Comparison of ENCODE assay signal across 14 cellular contexts in the genomic region with DNA sequence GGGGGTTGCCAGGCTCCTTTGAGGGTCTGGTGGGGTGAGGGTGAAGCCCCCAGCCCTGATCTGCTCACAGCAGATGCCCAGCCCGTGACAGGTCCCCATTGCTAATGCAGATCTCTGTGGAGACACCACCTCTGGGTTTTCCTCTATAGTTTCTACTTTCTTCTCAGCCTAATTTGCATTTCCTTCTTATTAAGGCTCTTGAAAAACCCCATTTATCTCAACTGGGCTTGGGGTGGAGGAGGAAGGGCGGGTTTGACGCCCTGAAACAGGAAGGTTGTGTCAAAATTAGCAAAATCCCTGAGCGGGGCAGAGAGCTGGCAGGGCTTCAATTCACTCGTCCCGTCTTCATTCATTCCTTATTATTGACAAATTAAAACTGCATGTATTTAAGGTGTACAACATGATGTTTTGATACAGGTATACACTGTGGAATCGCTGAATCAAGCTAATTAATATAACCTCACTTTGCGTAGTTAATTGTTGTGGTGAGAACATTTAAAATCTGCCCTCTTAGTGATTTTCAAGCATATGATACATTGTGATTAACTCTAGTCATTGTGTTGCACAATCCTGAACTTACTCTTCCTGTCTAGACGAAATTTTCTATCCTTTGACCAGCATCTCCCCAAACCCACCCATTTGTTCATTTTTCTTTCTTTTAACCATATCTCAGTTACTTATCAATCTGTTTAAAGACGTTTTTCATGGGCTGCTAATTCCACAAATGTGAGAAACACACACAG. TPM values are rescaled to one million over a fixed set of nuclear protein-coding genes. Genes with fewer than 3 reads are reported as not detected.
DNase-seq lines count a peak whose midpoint lies in the region; ATAC-seq and TF ChIP-seq lines count a peak whose summit lies in the region.
"Not testable (repeated sequence)": the region's sequence is repeated elsewhere in the genome, so short reads cannot be mapped to it uniquely, and the experiment has no call there.
"Had no signal": no experiment of that assay in that cellular context is flagged by ENCODE, and none has a peak within 500 bp of the region (broad histone marks: within the 10 kb centered on the region; RNA-seq: fewer than 3 reads in every experiment).

No MANE protein-coding gene starts in this region.

- H2AFZ ChIP-seq in OCI-LY7 (ENCODE audit: low read length) = not testable (repeated sequence)

- H3K9me3 Mint-ChIP-seq in CD14-positive monocyte; IgD-negative memory B cell; activated T-helper 2 cell treated with anti-CD3 and anti-CD28 coated beads, Interferon-gamma antibody, Interleukin-2, Interleukin-4, amounts not matched to agents 10 μg/mL and 5 μg/mL and 100 μg/mL, durations not matched to agents 14 hours and 24 hours and 36 hours; dendritic cell treated with granulocyte-macrophage colony-stimulating factor and Interleukin-4, amounts not matched to agents 40 ng/mL and 50 ng/mL, for 4 days; naive thymus-derived CD4-positive, alpha-beta T cell: not testable (repeated sequence)

- H3K27ac Mint-ChIP-seq in CD14-positive monocyte = peak overlapping the region; percentile 89 to 99 (median 97)
- H3K27ac Mint-ChIP-seq in IgD-negative memory B cell = peak overlapping the region; percentile 75 to 92 (median 89)
- H3K27ac Mint-ChIP-seq in activated T-helper 2 cell treated with anti-CD3 and anti-CD28 coated beads, Interferon-gamma antibody, Interleukin-2, Interleukin-4, amounts not matched to agents 10 μg/mL and 5 μg/mL and 100 μg/mL, durations not matched to agents 14 hours and 24 hours and 36 hours = peak overlapping the region; percentile 55
- H3K27ac Mint-ChIP-seq in dendritic cell treated with granulocyte-macrophage colony-stimulating factor and Interleukin-4, amounts not matched to agents 40 ng/mL and 50 ng/mL, for 4 days = peak overlapping the region; percentile 97
- H3K27ac Mint-ChIP-seq in naive thymus-derived CD4-positive, alpha-beta T cell = peak overlapping the region; percentile 85 to 97 (median 92)

- POLR2A ChIA-PET in OCI-LY7 (lab: Charles Lee) = interaction anchor here (0.6 kb wide), 1 partner anchor 17 kb away, joined by 3 read pairs; no protein-coding TSS in a partner anchor
- POLR2A ChIA-PET in naive thymus-derived CD4-positive, alpha-beta T cell (lab: Charles Lee) = interaction anchor here (0.8 to 4.0 kb wide), 4 partner anchors 11 to 102 kb away, joined by 3 to 27 read pairs (median 6); partner anchors contain the start of gene LENG9

- H3K79me2 ChIP-seq in OCI-LY7 (ENCODE audit: insufficient read depth, low read depth, low read length) = not testable (repeated sequence)

- not testable (repeated sequence) for H3K27ac ChIP-seq in OCI-LY7 (ENCODE audit: low read depth, low read length, poor library complexity, severe bottlenecking); thoracic aorta
- H3K27ac ChIP-seq in naive thymus-derived CD4-positive, alpha-beta T cell (ENCODE audit: low read depth, low read length) = peak overlapping the region; percentile 41

- H3K27me3 Mint-ChIP-seq in CD14-positive monocyte (ENCODE audit: low read depth in 3 of 3); IgD-negative memory B cell; activated T-helper 2 cell treated with anti-CD3 and anti-CD28 coated beads, Interferon-gamma antibody, Interleukin-2, Interleukin-4, amounts not matched to agents 10 μg/mL and 5 μg/mL and 100 μg/mL, durations not matched to agents 14 hours and 24 hours and 36 hours (ENCODE audit: low read depth); dendritic cell treated with granulocyte-macrophage colony-stimulating factor and Interleukin-4, amounts not matched to agents 40 ng/mL and 50 ng/mL, for 4 days: not testable (repeated sequence)
- H3K27me3 Mint-ChIP-seq in naive thymus-derived CD4-positive, alpha-beta T cell = peaks cover 0 to 12% (median 0%) of the 10 kb centered on the region in 5 donors

- H3K9me2 ChIP-seq in OCI-LY7 (ENCODE audit: insufficient read depth, low read length) = not testable (repeated sequence)

- H3K36me3 ChIP-seq in OCI-LY7 (ENCODE audit: insufficient read depth, low read length); thoracic aorta: not testable (repeated sequence)
- peaks cover 0 to 14% (median 5%) of the 10 kb centered on the region in 3 experiments for H3K36me3 ChIP-seq in naive thymus-derived CD4-positive, alpha-beta T cell (ENCODE audit: control insufficient read depth in 2 of 3, insufficient read depth in 3 of 3, low read length in 3 of 3)

- H3K4me1 Mint-ChIP-seq in CD14-positive monocyte (peaks cover 60% of the 10 kb centered on the region), IgD-negative memory B cell (peaks cover 23 to 35% (median 24%) of the 10 kb centered on the region in 3 donors)
- H3K4me1 Mint-ChIP-seq in activated T-helper 2 cell treated with anti-CD3 and anti-CD28 coated beads, Interferon-gamma antibody, Interleukin-2, Interleukin-4, amounts not matched to agents 10 μg/mL and 5 μg/mL and 100 μg/mL, durations not matched to agents 14 hours and 24 hours and 36 hours (ENCODE audit: low read depth) = peaks cover 44% of the 10 kb centered on the region
- H3K4me1 Mint-ChIP-seq in dendritic cell treated with granulocyte-macrophage colony-stimulating factor and Interleukin-4, amounts not matched to agents 40 ng/mL and 50 ng/mL, for 4 days (ENCODE audit: low read depth) = peaks cover 63% of the 10 kb centered on the region
- H3K4me1 Mint-ChIP-seq in naive thymus-derived CD4-positive, alpha-beta T cell = peaks cover 27 to 66% (median 50%) of the 10 kb centered on the region in 7 donors

- not testable (repeated sequence) for H3K27me3 ChIP-seq in naive thymus-derived CD4-positive, alpha-beta T cell (ENCODE audit: control insufficient read depth in 2 of 2, insufficient read depth in 2 of 2, low read length in 2 of 2); thoracic aorta (replicated peaks; ENCODE audit: insufficient read depth)

- peaks cover 32 to 41% of the 10 kb centered on the region in 2 donors for H3K36me3 Mint-ChIP-seq in CD14-positive monocyte
- H3K36me3 Mint-ChIP-seq in IgD-negative memory B cell = not testable (repeated sequence)
- H3K36me3 Mint-ChIP-seq in activated T-helper 2 cell treated with anti-CD3 and anti-CD28 coated beads, Interferon-gamma antibody, Interleukin-2, Interleukin-4, amounts not matched to agents 10 μg/mL and 5 μg/mL and 100 μg/mL, durations not matched to agents 14 hours and 24 hours and 36 hours (ENCODE audit: low read depth) = peaks cover 26% of the 10 kb centered on the region
- H3K36me3 Mint-ChIP-seq in dendritic cell treated with granulocyte-macrophage colony-stimulating factor and Interleukin-4, amounts not matched to agents 40 ng/mL and 50 ng/mL, for 4 days (ENCODE audit: low read depth) = peaks cover 67% of the 10 kb centered on the region
- H3K36me3 Mint-ChIP-seq in naive thymus-derived CD4-positive, alpha-beta T cell = peaks cover 3 to 38% (median 15%) of the 10 kb centered on the region in 5 donors

- not testable (repeated sequence) for TF ChIP-seq CTCF in CD14-positive monocyte (IDR thresholded peaks at IDR 0.05); OCI-LY7 (conservative IDR thresholded peaks at IDR 0.05; ENCODE audit: low read length); thoracic aorta (IDR thresholded peaks at IDR 0.05)

- H4K20me1 ChIP-seq in OCI-LY7 (ENCODE audit: insufficient read depth, low read length) = not testable (repeated sequence)

- not testable (repeated sequence) for BruUV-seq in OCI-LY7 (replicated peaks; lab: Mats Ljungman, UMichigan)

- intact Hi-C loops in CD14-positive monocyte (cut with micrococcal nuclease) = loop anchor here in 1 of 2 donors (2.0 kb wide), 1 partner anchor 15 kb away; no protein-coding TSS in a partner anchor
- intact Hi-C loops in OCI-LY7 (cut with micrococcal nuclease; ENCODE audit: unreplicated experiment); activated T-helper 2 cell treated with anti-CD3 and anti-CD28 coated beads, Interferon-gamma antibody, Interleukin-2, Interleukin-4, amounts not matched to agents 10 μg/mL and 5 μg/mL and 100 μg/mL, durations not matched to agents 14 hours and 24 hours and 36 hours (cut with micrococcal nuclease); dendritic cell treated with granulocyte-macrophage colony-stimulating factor and Interleukin-4, amounts not matched to agents 40 ng/mL and 50 ng/mL, for 4 days (cut with micrococcal nuclease): not testable (repeated sequence)
- intact Hi-C loops in naive thymus-derived CD4-positive, alpha-beta T cell (cut with micrococcal nuclease) = loop anchor here (2.0 to 5.0 kb wide), 2 partner anchors 27 to 145 kb away; no protein-coding TSS in a partner anchor

- H3K4me1 ChIP-seq in OCI-LY7 (ENCODE audit: insufficient read depth, low read length, poor library complexity, severe bottlenecking) = peaks cover 40% of the 10 kb centered on the region
- H3K4me1 ChIP-seq in naive thymus-derived CD4-positive, alpha-beta T cell (ENCODE audit: control insufficient read depth in 2 of 2, insufficient read depth in 2 of 2, low read length in 2 of 2) = peaks cover 36 to 44% of the 10 kb centered on the region in 2 donors
- not testable (repeated sequence) for H3K4me1 ChIP-seq in thoracic aorta (ENCODE audit: control insufficient read depth in 1 of 2, low read depth in 2 of 2)

- peak overlapping the region; percentile 59 for H3K4me2 ChIP-seq in OCI-LY7 (ENCODE audit: low read length)

- ATAC-seq in activated CD4-positive, CD25-positive, alpha-beta regulatory T cell treated with anti-CD3 and anti-CD28 coated beads, Interleukin-2, amount 50 U/mL, for 24 hours = peak; percentile 73 to 74
- peak; percentile 51 for ATAC-seq in naive thymus-derived CD4-positive, alpha-beta T cell
- ATAC-seq in thoracic aorta (ENCODE audit: insufficient number of reproducible peaks, low FRiP score, low read depth) = not testable (repeated sequence)

- DNase-seq in CD14-positive monocyte (ENCODE audit: low spot score); OCI-LY7 (ENCODE audit: low spot score); activated T-helper 2 cell treated with anti-CD3 and anti-CD28 coated beads, Interferon-gamma antibody, Interleukin-2, Interleukin-4, amounts not matched to agents 10 μg/mL and 5 μg/mL and 100 μg/mL, durations not matched to agents 14 hours and 24 hours and 36 hours (ENCODE audit: low spot score); naive thymus-derived CD4-positive, alpha-beta T cell; thoracic aorta (ENCODE audit: low spot score): not testable (repeated sequence)

- not testable (repeated sequence) for H3K4me3 ChIP-seq in OCI-LY7 (ENCODE audit: low read depth, low read length, poor library complexity, severe bottlenecking)
- H3K4me3 ChIP-seq in naive thymus-derived CD4-positive, alpha-beta T cell (ENCODE audit: low read length) = peak overlapping the region; percentile 48
- H3K4me3 ChIP-seq in thoracic aorta = peak overlapping the region; percentile 43

- not testable (repeated sequence) for H3K9me3 ChIP-seq in OCI-LY7 (ENCODE audit: low read length); naive thymus-derived CD4-positive, alpha-beta T cell (ENCODE audit: control insufficient read depth in 2 of 3, low read length in 3 of 3); thoracic aorta

- CTCF ChIA-PET in OCI-LY7 (lab: Charles Lee; ENCODE audit: unreplicated experiment) = not testable (repeated sequence)
- CTCF ChIA-PET in naive thymus-derived CD4-positive, alpha-beta T cell (lab: Charles Lee) = interaction anchor here (0.6 to 1.5 kb wide), 3 partner anchors 27 to 30 kb away, joined by 3 to 7 read pairs (median 3); no protein-coding TSS in a partner anchor

- peak overlapping the region; percentile 92 to 95 for H3K4me3 Mint-ChIP-seq in CD14-positive monocyte
- peak overlapping the region; percentile 70 to 93 (median 87) for H3K4me3 Mint-ChIP-seq in IgD-negative memory B cell
- H3K4me3 Mint-ChIP-seq in activated T-helper 2 cell treated with anti-CD3 and anti-CD28 coated beads, Interferon-gamma antibody, Interleukin-2, Interleukin-4, amounts not matched to agents 10 μg/mL and 5 μg/mL and 100 μg/mL, durations not matched to agents 14 hours and 24 hours and 36 hours (ENCODE audit: low read depth) = peak overlapping the region; percentile 82
- peak overlapping the region; percentile 78 for H3K4me3 Mint-ChIP-seq in dendritic cell treated with granulocyte-macrophage colony-stimulating factor and Interleukin-4, amounts not matched to agents 40 ng/mL and 50 ng/mL, for 4 days
- peak overlapping the region; percentile 87 to 96 (median 94) for H3K4me3 Mint-ChIP-seq in naive thymus-derived CD4-positive, alpha-beta T cell

RNA-seq across cellular contexts. Expression of gene LAIR1, which starts 2.9 kb away (rescaled TPM):
- polyA plus RNA-seq in CD14-positive monocyte (10 to 100 TPM; 48.0 to 73.8 TPM), IgD-negative memory B cell (59.1 TPM)
- total RNA-seq in OCI-LY7 (2014; rRNA removed; shearing (Covaris generic)) = not detected in 2 replicates
- total RNA-seq in OCI-LY7 (2022) (3.9 and 4.3 TPM in 2 replicates), thoracic aorta (10 to 100 TPM; 31.2 to 64.7 TPM)
- 8.8 and 10.8 TPM in 2 replicates for total RNA-seq in activated T-helper 2 cell treated with anti-CD3 and anti-CD28 coated beads, Interferon-gamma antibody, Interleukin-2, Interleukin-4, amounts not matched to agents 10 μg/mL and 5 μg/mL and 100 μg/mL, durations not matched to agents 14 hours and 24 hours and 36 hours
- total RNA-seq in naive thymus-derived CD4-positive, alpha-beta T cell = 10 to 100 TPM; 47.0 to 92.3 (median 82.3) TPM
- polyA plus RNA-seq in naive thymus-derived CD4-positive, alpha-beta T cell = 10 to 100 TPM; 48.6 to 98.1 TPM
- total RNA-seq: renal cortical epithelial cell, SJSA1 had no signal

RNA-seq across cellular contexts. Expression of gene LILRA4, which starts 22.9 kb away (rescaled TPM):
- polyA plus RNA-seq in CD14-positive monocyte (1 to 10 TPM; 2.2 to 3.4 TPM), IgD-negative memory B cell (6.4 TPM)
- not detected in 2 replicates for total RNA-seq in OCI-LY7 (2014; rRNA removed; shearing (Covaris generic))
- total RNA-seq in OCI-LY7 (2022) (not detected in 2 replicates), thoracic aorta (not detected)
- not detected in 2 replicates for total RNA-seq in activated T-helper 2 cell treated with anti-CD3 and anti-CD28 coated beads, Interferon-gamma antibody, Interleukin-2, Interleukin-4, amounts not matched to agents 10 μg/mL and 5 μg/mL and 100 μg/mL, durations not matched to agents 14 hours and 24 hours and 36 hours
- 1 to 10 TPM in 2 of 5 experiments, not detected in 3; 3.5 to 8.9 TPM for total RNA-seq in naive thymus-derived CD4-positive, alpha-beta T cell
- not detected for polyA plus RNA-seq in naive thymus-derived CD4-positive, alpha-beta T cell
- total RNA-seq: activated CD8-positive, alpha-beta memory T cell treated with anti-CD3 and anti-CD28 coated beads for 36 hours; colonic mucosa; renal cortical epithelial cell; SJSA1; T-helper 2 cell treated with Interferon-gamma antibody and Interleukin-4, amounts not matched to agents 100 ng/mL and 5 ng/mL, for 36 hours; WTC11 had no signal

RNA-seq across cellular contexts. Expression of gene LILRA5, which starts 48.9 kb away (rescaled TPM):
- polyA plus RNA-seq in CD14-positive monocyte (100 to 1,000 TPM; 516 to 580 TPM), IgD-negative memory B cell (0.59 TPM)
- total RNA-seq in OCI-LY7 (2014; rRNA removed; shearing (Covaris generic)) = not detected in 2 replicates
- total RNA-seq in OCI-LY7 (2022) (not detected in 2 replicates), thoracic aorta (10 to 100 TPM in 1 of 2 donors, 1 to 10 TPM in 1; 9.6 to 12.2 TPM)
- not detected in 2 replicates for total RNA-seq in activated T-helper 2 cell treated with anti-CD3 and anti-CD28 coated beads, Interferon-gamma antibody, Interleukin-2, Interleukin-4, amounts not matched to agents 10 μg/mL and 5 μg/mL and 100 μg/mL, durations not matched to agents 14 hours and 24 hours and 36 hours
- 10 to 100 TPM in 1 of 5 experiments, 1 to 10 TPM in 1, under 1 TPM in 2, not detected in 1; 0.32 to 82.1 (median 5.1) TPM for total RNA-seq in naive thymus-derived CD4-positive, alpha-beta T cell
- polyA plus RNA-seq in naive thymus-derived CD4-positive, alpha-beta T cell = under 1 TPM in 1 of 2 donors, not detected in 1; 0.34 TPM
- total RNA-seq: activated CD8-positive, alpha-beta memory T cell treated with anti-CD3 and anti-CD28 coated beads for 36 hours; renal cortical epithelial cell; SJSA1; T-helper 2 cell treated with Interferon-gamma antibody and Interleukin-4, amounts not matched to agents 100 ng/mL and 5 ng/mL, for 36 hours; WTC11 had no signal

RNA-seq across cellular contexts. Expression of gene TTYH1, which starts 53.4 kb away (rescaled TPM):
- polyA plus RNA-seq in CD14-positive monocyte (not detected), IgD-negative memory B cell (0.16 TPM)
- total RNA-seq in OCI-LY7 (2014; rRNA removed; shearing (Covaris generic)) = not detected in 2 replicates
- total RNA-seq in OCI-LY7 (2022) (0.53 TPM in 1 of 2 replicates, not detected in the other), thoracic aorta (not detected)
- 0.50 TPM in 1 of 2 replicates, not detected in the other for total RNA-seq in activated T-helper 2 cell treated with anti-CD3 and anti-CD28 coated beads, Interferon-gamma antibody, Interleukin-2, Interleukin-4, amounts not matched to agents 10 μg/mL and 5 μg/mL and 100 μg/mL, durations not matched to agents 14 hours and 24 hours and 36 hours
- 1 to 10 TPM in 1 of 5 experiments, under 1 TPM in 1, not detected in 3; 0.10 to 1.8 TPM for total RNA-seq in naive thymus-derived CD4-positive, alpha-beta T cell
- polyA plus RNA-seq in naive thymus-derived CD4-positive, alpha-beta T cell = under 1 TPM; 0.23 to 0.40 TPM
- total RNA-seq: renal cortical epithelial cell, SJSA1 had no signal
